15 cellular contexts compared by ENCODE assay signal in genomic region chr20:43744121-43744520, GRCh38. TPM values are rescaled to one million over a fixed set of nuclear protein-coding genes. Genes with fewer than 3 reads are reported as not detected.
DNase-seq lines count a peak whose midpoint lies in the region; ATAC-seq, FAIRE-seq and TF ChIP-seq lines count a peak whose summit lies in the region.
"Had no signal": no experiment of that assay in that cellular context is flagged by ENCODE, and none has a peak within 500 bp of the region (broad histone marks: within the 10 kb centered on the region; RNA-seq: fewer than 3 reads in every experiment).

No MANE protein-coding gene starts in this region.

- H3K27me3 Mint-ChIP-seq in activated CD4-positive, alpha-beta T cell treated with anti-CD3 and anti-CD28 coated beads, Interleukin-2, amount 10 ng/mL, durations not matched to agents 24 days and 14 days = peaks cover 9% of the 10 kb centered on the region

- no peak for TF ChIP-seq CTCF in mucosa of descending colon (IDR thresholded peaks at IDR 0.05)
- TF ChIP-seq CTCF in WERI-Rb-1 (IDR thresholded peaks at IDR 0.05; ENCODE audit: low read depth, low read length) = no peak

- ATAC-seq in mucosa of descending colon (peak; percentile 30), HG03139 (IDR thresholded peaks at IDR 0.05; ENCODE audit: unreplicated experiment) (no peak)

- no peak overlapping the region for H3K4me3 Mint-ChIP-seq in activated CD4-positive, alpha-beta T cell treated with anti-CD3 and anti-CD28 coated beads, Interleukin-2, amount 10 ng/mL, durations not matched to agents 24 days and 14 days
- H3K4me3 Mint-ChIP-seq: H9 had no signal

- DNase-seq in activated CD4-positive, alpha-beta T cell treated with anti-CD3 and anti-CD28 coated beads for 48 hours = peak; percentile 69
- no peak for DNase-seq in activated CD4-positive, alpha-beta T cell treated with anti-CD3 and anti-CD28 coated beads, Interleukin-2, amount 10 ng/mL, durations not matched to agents 24 days and 14 days
- DNase-seq in H54 (ENCODE audit: insufficient read length, low spot score) (peak; percentile 76), SHP77 (lab: John Stamatoyannopoulos, UW) (peak; percentile 34 to 36), mucosa of descending colon (no peak), SKM-1 treated with dmso at 0.1 percent for 144 hours (lab: John Stamatoyannopoulos, UW; ENCODE audit: unreplicated experiment) (no peak), WERI-Rb-1 (no peak)
- DNase-seq: activated effector memory CD4-positive, alpha-beta T cell treated with anti-CD3 and anti-CD28 coated beads, Interleukin-2, amount 50 U/mL, for 16 hours; H9; stomach had no signal

- H3K27me3 ChIP-seq in WERI-Rb-1 (ENCODE audit: insufficient read depth, low read depth, severe bottlenecking) = no peaks in the 10 kb centered on the region
- H3K27me3 ChIP-seq: neutrophil had no signal

- FAIRE-seq in H54 (lab: Jason Lieb, UNC) = no peak
- FAIRE-seq: TTC549 had no signal

- H3K36me3 ChIP-seq in mucosa of descending colon (ENCODE audit: low read depth) = no peaks in the 10 kb centered on the region
- H3K36me3 ChIP-seq in WERI-Rb-1 = no peaks in the 10 kb centered on the region
- H3K36me3 ChIP-seq: neutrophil, stomach had no signal

- peaks cover 13% of the 10 kb centered on the region for H3K4me1 Mint-ChIP-seq in activated CD4-positive, alpha-beta T cell treated with anti-CD3 and anti-CD28 coated beads, Interleukin-2, amount 10 ng/mL, durations not matched to agents 24 days and 14 days

- TF ChIP-seq POLR2A in H54 (IDR thresholded peaks at IDR 0.05; ENCODE audit: low read depth, low read length) = no peak

- no peak overlapping the region for H3K27ac ChIP-seq in WERI-Rb-1
- H3K27ac ChIP-seq: stomach had no signal

- no peaks in the 10 kb centered on the region for H3K4me1 ChIP-seq in mucosa of descending colon (ENCODE audit: low read depth)

- H3K9me3 Mint-ChIP-seq in activated CD4-positive, alpha-beta T cell treated with anti-CD3 and anti-CD28 coated beads, Interleukin-2, amount 10 ng/mL, durations not matched to agents 24 days and 14 days = peaks cover 3% of the 10 kb centered on the region
- H3K9me3 Mint-ChIP-seq: H9 had no signal

- no peaks in the 10 kb centered on the region for H3K36me3 Mint-ChIP-seq in activated CD4-positive, alpha-beta T cell treated with anti-CD3 and anti-CD28 coated beads, Interleukin-2, amount 10 ng/mL, durations not matched to agents 24 days and 14 days (ENCODE audit: low read depth)

- H3K4me3 ChIP-seq in mucosa of descending colon = no peak overlapping the region
- H3K4me3 ChIP-seq in WERI-Rb-1 (ENCODE audit: low read depth, low read length) = no peak overlapping the region
- H3K4me3 ChIP-seq: stomach had no signal

- H3K27ac Mint-ChIP-seq in activated CD4-positive, alpha-beta T cell treated with anti-CD3 and anti-CD28 coated beads, Interleukin-2, amount 10 ng/mL, durations not matched to agents 24 days and 14 days = no peak overlapping the region
- H3K27ac Mint-ChIP-seq: H9 had no signal

- H3K9me3 ChIP-seq in mucosa of descending colon = no peaks in the 10 kb centered on the region
- no peaks in the 10 kb centered on the region for H3K9me3 ChIP-seq in WERI-Rb-1 (ENCODE audit: severe bottlenecking)
- H3K9me3 ChIP-seq: neutrophil, stomach had no signal

- intact Hi-C loops in activated CD4-positive, alpha-beta T cell treated with anti-CD3 and anti-CD28 coated beads, Interleukin-2, amount 10 ng/mL, durations not matched to agents 24 days and 14 days (cut with micrococcal nuclease) = no loop called here
- intact Hi-C loops in mucosa of descending colon (cut with DNase I, micrococcal nuclease) = no loop called here

RNA-seq across cellular contexts. Expression of gene GTSF1L, which starts 17.3 kb away (rescaled TPM):
- not detected in 2 replicates for total RNA-seq in activated CD4-positive, alpha-beta T cell treated with anti-CD3 and anti-CD28 coated beads, Interleukin-2, amount 10 ng/mL, durations not matched to agents 24 days and 14 days
- not detected for total RNA-seq in mucosa of descending colon
- total RNA-seq: chondrocyte, fibroblast of lung, H9, stomach had no signal

Comparison
In these comparisons a context has a peak if more than half of its experiments do, and no peak if none do; other contexts are left out.
1. DNase-seq: peak in activated CD4-positive, alpha-beta T cell treated with anti-CD3 and anti-CD28 coated beads for 48 hours (single experiment), H54 (single experiment) and SHP77 (2 of 2); none in activated CD4-positive, alpha-beta T cell treated with anti-CD3 and anti-CD28 coated beads, Interleukin-2, amount 10 ng/mL, durations not matched to agents 24 days and 14 days (single experiment), mucosa of descending colon (0 of 3), SKM-1 treated with dmso at 0.1 percent for 144 hours (single experiment) and WERI-Rb-1 (single experiment).